In the genomic region with DNA sequence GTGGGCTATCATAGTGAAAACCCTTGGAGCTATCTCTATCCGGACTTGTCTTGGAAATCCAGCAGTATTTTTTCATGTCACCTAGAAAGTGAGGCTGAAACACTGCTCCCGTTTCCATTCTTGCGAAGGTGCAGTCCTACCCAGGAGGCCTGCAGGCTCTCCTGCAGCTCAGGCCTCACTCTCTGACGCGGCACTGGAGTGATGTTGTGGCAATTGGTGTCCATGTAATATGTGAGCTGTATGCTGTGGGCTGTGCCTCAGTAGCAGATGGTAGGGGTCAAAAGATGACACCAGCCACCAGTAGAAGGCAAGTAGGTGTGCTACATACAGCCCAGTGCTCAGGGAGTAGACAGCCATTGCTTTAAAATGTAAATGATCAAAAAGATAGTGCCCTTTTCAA, we compare ENCODE assay signal across 21 cellular contexts.
"Had no signal": no experiment of that assay in that cellular context is flagged by ENCODE, and none has a peak within 500 bp of the region (broad histone marks: within the 10 kb centered on the region; RNA-seq: fewer than 3 reads in every experiment).

No MANE protein-coding gene starts in this region.

- H3K4me3 ChIP-seq: colonic mucosa, gastrocnemius medialis, heart right ventricle, left lung, lower lobe of right lung, mucosa of descending colon had no signal

- H3K27me3 Mint-ChIP-seq: dendritic cell treated with granulocyte-macrophage colony-stimulating factor and Interleukin-4, amounts not matched to agents 40 ng/mL and 50 ng/mL, for 4 days had no signal

- H3K27me3 ChIP-seq: colonic mucosa, gastrocnemius medialis, heart right ventricle, left lung had no signal

- H3K27ac ChIP-seq: colonic mucosa, epithelial cell of prostate, gastrocnemius medialis, heart right ventricle, left lung, lower lobe of right lung had no signal

- DNase-seq: cerebellar nuclear complex; colonic mucosa; cortex of kidney; effector CD8-positive, alpha-beta T cell; effector memory CD8-positive, alpha-beta T cell; endodermal cell; erythroblast; foreskin fibroblast; foreskin melanocyte; gastrocnemius medialis; glutamatergic neuron; heart right ventricle; hippocampal formation; left cardiac atrium; left lung; left ventricle myocardium superior; lower lobe of right lung; mucosa of descending colon had no signal

- H3K4me1 ChIP-seq: colonic mucosa, gastrocnemius medialis, heart right ventricle, left lung, lower lobe of right lung had no signal

- H3K27ac Mint-ChIP-seq: dendritic cell treated with granulocyte-macrophage colony-stimulating factor and Interleukin-4, amounts not matched to agents 40 ng/mL and 50 ng/mL, for 4 days; effector memory CD8-positive, alpha-beta T cell; endodermal cell; mesothelial cell of epicardium had no signal

- H3K4me3 Mint-ChIP-seq: dendritic cell treated with granulocyte-macrophage colony-stimulating factor and Interleukin-4, amounts not matched to agents 40 ng/mL and 50 ng/mL, for 4 days; effector memory CD8-positive, alpha-beta T cell; endodermal cell; mesothelial cell of epicardium had no signal

- H3K36me3 ChIP-seq: colonic mucosa, gastrocnemius medialis, heart right ventricle, left lung, lower lobe of right lung had no signal

- H3K4me1 Mint-ChIP-seq: endodermal cell, mesothelial cell of epicardium had no signal

- H3K9me3 Mint-ChIP-seq: effector memory CD8-positive, alpha-beta T cell had no signal

- H3K9me3 ChIP-seq: colonic mucosa, gastrocnemius medialis, lower lobe of right lung had no signal
